8 cellular contexts compared by ENCODE assay signal in the genomic region with DNA sequence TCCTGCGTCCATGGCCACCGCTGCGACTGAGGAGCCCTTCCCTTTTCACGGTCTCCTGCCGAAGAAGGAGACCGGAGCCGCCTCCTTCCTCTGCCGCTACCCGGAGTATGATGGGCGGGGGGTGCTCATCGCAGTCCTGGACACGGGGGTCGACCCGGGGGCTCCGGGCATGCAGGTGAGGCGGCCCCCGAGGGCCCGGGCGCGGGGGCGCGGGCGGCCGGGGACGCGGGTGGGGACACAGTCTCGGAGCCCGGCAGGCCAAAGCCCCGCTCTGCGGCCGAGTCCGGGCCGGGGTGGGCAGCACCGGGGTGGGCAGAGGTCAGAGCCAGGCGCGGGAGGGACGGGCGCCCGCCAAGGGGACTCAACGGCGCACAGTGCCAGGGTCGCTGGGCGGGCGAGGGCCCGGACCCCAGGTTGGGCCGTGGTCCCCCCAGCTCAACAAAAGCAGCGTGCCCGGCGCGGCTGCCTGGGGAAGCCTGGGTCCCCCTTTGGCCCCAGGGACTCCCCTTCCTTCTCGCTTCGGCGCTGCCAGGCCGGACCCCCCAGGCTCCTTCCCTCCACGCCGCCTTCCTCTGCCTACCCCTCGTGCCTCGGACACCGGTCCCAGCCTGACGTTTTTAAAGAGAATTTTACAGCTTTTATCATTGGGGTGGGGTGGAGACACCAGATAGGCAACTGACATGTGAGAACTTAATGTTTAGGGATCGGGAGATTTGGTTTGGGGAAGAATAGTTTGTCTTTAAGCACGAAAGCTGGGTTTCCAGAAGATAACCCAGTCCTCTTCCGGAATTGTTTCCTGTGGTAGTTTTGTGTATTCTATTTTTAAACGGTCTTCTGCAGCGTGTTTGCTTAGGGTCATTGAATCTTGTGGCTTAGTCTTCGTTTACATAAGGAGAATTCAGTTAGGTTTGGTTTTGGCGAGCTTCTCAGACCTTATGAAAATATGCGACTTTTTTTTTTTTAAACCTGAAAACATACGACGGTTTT. TPM values are rescaled to one million over a fixed set of nuclear protein-coding genes. Genes with fewer than 3 reads are reported as not detected.
DNase-seq lines count a peak whose midpoint lies in the region; ATAC-seq and TF ChIP-seq lines count a peak whose summit lies in the region.

No MANE protein-coding gene starts in this region.

- peak overlapping the region; percentile 78 for H3K4me3 ChIP-seq in Jurkat, Clone E6-1 (ENCODE audit: low read length)
- H3K4me3 ChIP-seq in endocrine pancreas (ENCODE audit: control insufficient read depth, insufficient read depth, low read length) (peak overlapping the region; percentile 90), tibial nerve (peak overlapping the region; percentile 88 to 99 (median 96))

- H3K27me3 Mint-ChIP-seq in WTC11 (ENCODE audit: low read depth), result no peaks in the 10 kb centered on the region

- DNase-seq in GM10266 (ENCODE audit: extremely low spot score) (peak; percentile 31), WTC11 (ENCODE audit: low spot score) (no peak), midbrain (lab: John Stamatoyannopoulos, UW) (peak; percentile 24), tibial nerve (ENCODE audit: low spot score in 2 of 2) (no peak), NCI-H2081 (lab: John Stamatoyannopoulos, UW) (no peak)
- peak; percentile 17 for DNase-seq in Jurkat, Clone E6-1 (ENCODE audit: low read depth, low spot score)

- peak in 1 of 2 donors; percentile 14 for TF ChIP-seq EP300 in tibial nerve (IDR thresholded peaks at IDR 0.05)

- no peaks in the 10 kb centered on the region for H3K9me3 Mint-ChIP-seq in WTC11

- no peaks in the 10 kb centered on the region; the same call in 1 of the 2 replicates for H3K36me3 Mint-ChIP-seq in WTC11

- H3K4me1 ChIP-seq in endocrine pancreas (ENCODE audit: control insufficient read depth, insufficient read depth, low read length) (peaks cover 11% of the 10 kb centered on the region), tibial nerve (peaks cover 0 to 71% (median 29%) of the 10 kb centered on the region in 4 donors)

- H3K9me3 ChIP-seq in endocrine pancreas (ENCODE audit: control insufficient read depth, low read length) (no peaks in the 10 kb centered on the region), tibial nerve (no peaks in the 10 kb centered on the region)

- H3K27me3 ChIP-seq in endocrine pancreas (ENCODE audit: control insufficient read depth, insufficient read depth, low read length), result no peaks in the 10 kb centered on the region
- H3K27me3 ChIP-seq in tibial nerve, result no peaks in the 10 kb centered on the region

- peak overlapping the region; percentile 99 to 100 (median 100) for H3K27ac ChIP-seq in tibial nerve

- H3K9ac ChIP-seq in endocrine pancreas (ENCODE audit: control insufficient read depth, insufficient read depth, low read length), result peak overlapping the region; percentile 76

- TF ChIP-seq CTCF in GM10266 (IDR thresholded peaks at IDR 0.05; ENCODE audit: control insufficient read depth, insufficient read depth, low read depth, missing control alignments) (no peak), WTC11 (IDR thresholded peaks at IDR 0.05) (no peak), tibial nerve (IDR thresholded peaks at IDR 0.05) (no peak)

- peak overlapping the region; percentile 96 for H3K4me3 Mint-ChIP-seq in WTC11

- ATAC-seq in GM21717 (IDR thresholded peaks at IDR 0.05; ENCODE audit: unreplicated experiment), result peak; percentile 24
- peak; percentile 3 for ATAC-seq in WTC11

- no peak for TF ChIP-seq POLR2A in tibial nerve (IDR thresholded peaks at IDR 0.05)

- H3K27ac Mint-ChIP-seq in WTC11, result peak overlapping the region; percentile 78

- POLR2A ChIA-PET in WTC11 (lab: Charles Lee), result interaction anchor here (1.3 to 1.6 kb wide), 4 partner anchors 8 to 249 kb away, joined by 3 to 15 read pairs (median 6); a partner anchor contains a TSS

- H3K4me1 Mint-ChIP-seq in WTC11, result peaks cover 50% of the 10 kb centered on the region

- H3K36me3 ChIP-seq in endocrine pancreas (ENCODE audit: control insufficient read depth, insufficient read depth, low read length) (no peaks in the 10 kb centered on the region), tibial nerve (no peaks in the 10 kb centered on the region)

- WGBS in tibial nerve, 2 donors, result 1 to 2% methylated on average over 24 to 44 of the region's 70 CpGs

- CTCF ChIA-PET in WTC11 (lab: Charles Lee), result interaction anchor here (0.5 to 1.9 kb wide), 4 partner anchors 16 to 248 kb away, joined by 3 to 6 read pairs (median 4); a partner anchor contains a TSS

TF ChIP-seq in WTC11, 78 proteins besides CTCF, POLR2A, EP300 and RAD21:
- 0 out of 2 replicates have a peak, but pooled peaks have one; percentile 30 for TF ChIP-seq ZBTB21 (CRISPR knock-in tag; IDR thresholded peaks at IDR 0.05; ENCODE audit: borderline replicate concordance)
- TF ChIP-seq, protein P1, sequence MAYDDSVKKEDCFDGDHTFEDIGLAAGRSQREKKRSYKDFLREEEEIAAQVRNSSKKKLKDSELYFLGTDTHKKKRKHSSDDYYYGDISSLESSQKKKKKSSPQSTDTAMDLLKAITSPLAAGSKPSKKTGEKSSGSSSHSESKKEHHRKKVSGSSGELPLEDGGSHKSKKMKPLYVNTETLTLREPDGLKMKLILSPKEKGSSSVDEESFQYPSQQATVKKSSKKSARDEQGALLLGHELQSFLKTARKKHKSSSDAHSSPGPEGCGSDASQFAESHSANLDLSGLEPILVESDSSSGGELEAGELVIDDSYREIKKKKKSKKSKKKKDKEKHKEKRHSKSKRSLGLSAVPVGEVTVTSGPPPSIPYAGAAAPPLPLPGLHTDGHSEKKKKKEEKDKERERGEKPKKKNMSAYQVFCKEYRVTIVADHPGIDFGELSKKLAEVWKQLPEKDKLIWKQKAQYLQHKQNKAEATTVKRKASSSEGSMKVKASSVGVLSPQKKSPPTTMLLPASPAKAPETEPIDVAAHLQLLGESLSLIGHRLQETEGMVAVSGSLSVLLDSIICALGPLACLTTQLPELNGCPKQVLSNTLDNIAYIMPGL (CRISPR knock-in tag; IDR thresholded peaks at IDR 0.05), result peak; percentile 3; the same call in 1 of the 2 replicates
- TF ChIP-seq, protein P2, sequence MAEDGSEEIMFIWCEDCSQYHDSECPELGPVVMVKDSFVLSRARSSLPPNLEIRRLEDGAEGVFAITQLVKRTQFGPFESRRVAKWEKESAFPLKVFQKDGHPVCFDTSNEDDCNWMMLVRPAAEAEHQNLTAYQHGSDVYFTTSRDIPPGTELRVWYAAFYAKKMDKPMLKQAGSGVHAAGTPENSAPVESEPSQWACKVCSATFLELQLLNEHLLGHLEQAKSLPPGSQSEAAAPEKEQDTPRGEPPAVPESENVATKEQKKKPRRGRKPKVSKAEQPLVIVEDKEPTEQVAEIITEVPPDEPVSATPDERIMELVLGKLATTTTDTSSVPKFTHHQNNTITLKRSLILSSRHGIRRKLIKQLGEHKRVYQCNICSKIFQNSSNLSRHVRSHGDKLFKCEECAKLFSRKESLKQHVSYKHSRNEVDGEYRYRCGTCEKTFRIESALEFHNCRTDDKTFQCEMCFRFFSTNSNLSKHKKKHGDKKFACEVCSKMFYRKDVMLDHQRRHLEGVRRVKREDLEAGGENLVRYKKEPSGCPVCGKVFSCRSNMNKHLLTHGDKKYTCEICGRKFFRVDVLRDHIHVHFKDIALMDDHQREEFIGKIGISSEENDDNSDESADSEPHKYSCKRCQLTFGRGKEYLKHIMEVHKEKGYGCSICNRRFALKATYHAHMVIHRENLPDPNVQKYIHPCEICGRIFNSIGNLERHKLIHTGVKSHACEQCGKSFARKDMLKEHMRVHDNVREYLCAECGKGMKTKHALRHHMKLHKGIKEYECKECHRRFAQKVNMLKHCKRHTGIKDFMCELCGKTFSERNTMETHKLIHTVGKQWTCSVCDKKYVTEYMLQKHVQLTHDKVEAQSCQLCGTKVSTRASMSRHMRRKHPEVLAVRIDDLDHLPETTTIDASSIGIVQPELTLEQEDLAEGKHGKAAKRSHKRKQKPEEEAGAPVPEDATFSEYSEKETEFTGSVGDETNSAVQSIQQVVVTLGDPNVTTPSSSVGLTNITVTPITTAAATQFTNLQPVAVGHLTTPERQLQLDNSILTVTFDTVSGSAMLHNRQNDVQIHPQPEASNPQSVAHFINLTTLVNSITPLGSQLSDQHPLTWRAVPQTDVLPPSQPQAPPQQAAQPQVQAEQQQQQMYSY (CRISPR knock-in tag; IDR thresholded peaks at IDR 0.05), result no peak
- TF ChIP-seq NFYB (CRISPR knock-in tag; conservative IDR thresholded peaks at IDR 0.05; ENCODE audit: low read depth), result no peak
- TF ChIP-seq ZNF263 (CRISPR knock-in tag; IDR thresholded peaks at IDR 0.05; ENCODE audit: low read depth), result no peak
- peak; percentile 19; the same call in 1 of the 2 replicates for TF ChIP-seq FOXP1 (CRISPR knock-in tag; IDR thresholded peaks at IDR 0.05; ENCODE audit: borderline replicate concordance)
- TF ChIP-seq GABPB1 (CRISPR knock-in tag; IDR thresholded peaks at IDR 0.05), result 0 out of 2 replicates have a peak, but pooled peaks have one; percentile 4
- 0 out of 2 replicates have a peak, but pooled peaks have one; percentile 45 for TF ChIP-seq SMAD3 (CRISPR knock-in tag; IDR thresholded peaks at IDR 0.05; ENCODE audit: borderline replicate concordance)
- TF ChIP-seq, protein P3, sequence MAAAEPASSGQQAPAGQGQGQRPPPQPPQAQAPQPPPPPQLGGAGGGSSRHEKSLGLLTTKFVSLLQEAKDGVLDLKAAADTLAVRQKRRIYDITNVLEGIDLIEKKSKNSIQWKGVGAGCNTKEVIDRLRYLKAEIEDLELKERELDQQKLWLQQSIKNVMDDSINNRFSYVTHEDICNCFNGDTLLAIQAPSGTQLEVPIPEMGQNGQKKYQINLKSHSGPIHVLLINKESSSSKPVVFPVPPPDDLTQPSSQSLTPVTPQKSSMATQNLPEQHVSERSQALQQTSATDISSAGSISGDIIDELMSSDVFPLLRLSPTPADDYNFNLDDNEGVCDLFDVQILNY (CRISPR knock-in tag; IDR thresholded peaks at IDR 0.05), result peak; percentile 91; the same call in 1 of the 2 replicates

RNA-seq across cellular contexts. Expression of a gene that starts 0.5 kb away (rescaled TPM):
- 54.5 TPM for polyA plus RNA-seq in Jurkat, Clone E6-1 (2012; ENCODE audit: insufficient read depth, insufficient read length)
- 52.9 to 68.3 TPM (median 57.5 TPM) in 3 replicates for total RNA-seq in WTC11 (2021)
- 10 to 100 TPM; 37.8 to 47.5 (median 43.9) TPM for total RNA-seq in tibial nerve

Comparison
In these comparisons a context has a peak if more than half of its experiments do, and no peak if none do; other contexts are left out.
1. DNase-seq: peak in GM10266 (single experiment), Jurkat, Clone E6-1 (single experiment) and midbrain (single experiment); none in WTC11 (single experiment), tibial nerve (0 of 2) and NCI-H2081 (0 of 2).
2. Peak in every context shown above with its lines, with median percentiles within 50 percentile points of each other: H3K4me3 ChIP-seq.